ENCODE assay signal across 22 cellular contexts in the genomic region with DNA sequence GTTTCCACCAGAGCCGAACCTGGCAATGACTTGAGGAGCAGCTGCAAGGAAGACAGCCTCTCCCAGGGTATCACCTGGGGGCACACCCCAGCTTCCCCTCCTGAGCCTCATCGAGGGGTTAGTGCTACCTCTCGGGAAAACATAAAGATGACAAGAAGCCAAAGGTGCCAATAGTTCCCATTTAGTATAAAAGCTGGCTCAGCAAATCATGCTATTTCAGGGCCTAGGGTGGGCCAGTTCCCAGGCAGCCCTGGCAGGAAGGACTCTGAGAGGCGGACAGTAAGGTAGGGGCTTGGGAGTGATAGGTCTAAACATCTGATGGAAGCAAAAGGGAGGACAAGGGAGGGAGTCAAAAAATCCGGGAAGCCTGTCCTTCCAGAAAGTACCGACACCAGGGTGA. TPM values are rescaled to one million over a fixed set of nuclear protein-coding genes. Genes with fewer than 3 reads are reported as not detected.
DNase-seq lines count a peak whose midpoint lies in the region; ATAC-seq, FAIRE-seq and TF ChIP-seq lines count a peak whose summit lies in the region.
"Had no signal": no experiment of that assay in that cellular context is flagged by ENCODE, and none has a peak within 500 bp of the region (broad histone marks: within the 10 kb centered on the region; RNA-seq: fewer than 3 reads in every experiment).

No MANE protein-coding gene starts in this region.

- H3K4me1 ChIP-seq in HepG2 (ENCODE audit: insufficient read depth, low read length) (peaks cover 15% of the 10 kb centered on the region), right lobe of liver (peaks cover 0 to 4% (median 0%) of the 10 kb centered on the region in 4 donors), K562 (replicated peaks in 1 of 2; ENCODE audit: control insufficient read depth in 2 of 2, insufficient read depth in 2 of 2, low read length in 2 of 2) (peaks cover 0 to 6% of the 10 kb centered on the region in 2 experiments; a peak in 2 of 5 replicates)

- ATAC-seq in HepG2 (no peak), right lobe of liver (no peak), K562 (no peak), HG03432 (IDR thresholded peaks at IDR 0.05; ENCODE audit: unreplicated experiment) (no peak)
- ATAC-seq: GM23338 had no signal

- H3K9me3 Mint-ChIP-seq in nephron: no peaks in the 10 kb centered on the region
- no peaks in the 10 kb centered on the region for H3K9me3 Mint-ChIP-seq in type B pancreatic cell
- no peaks in the 10 kb centered on the region for H3K9me3 Mint-ChIP-seq in activated naive CD4-positive, alpha-beta T cell treated with anti-CD3 and anti-CD28 coated beads, Interleukin-2, amount 10 ng/mL, durations not matched to agents 7 days and 5 days
- H3K9me3 Mint-ChIP-seq: CD4-positive, alpha-beta T cell; GM23338; IgD-negative memory B cell had no signal

- H4K20me1 ChIP-seq in HepG2 (ENCODE audit: insufficient read depth, low read length): no peaks in the 10 kb centered on the region
- H4K20me1 ChIP-seq in K562 (replicated peaks; ENCODE audit: control insufficient read depth, insufficient read depth, low read length): no peaks in the 10 kb centered on the region

- intact Hi-C loops in HepG2 (cut with micrococcal nuclease; ENCODE audit: unreplicated experiment): no loop called here
- intact Hi-C loops in right lobe of liver (cut with DNase I): no loop called here
- intact Hi-C loops in K562 (cut with micrococcal nuclease): no loop called here

- TF ChIP-seq POLR2A in HepG2 (IDR thresholded peaks at IDR 0.05; ENCODE audit: insufficient read depth in 1 of 2, low read depth in 2 of 2, low read length in 2 of 2): no peak
- no peak for TF ChIP-seq POLR2A in right lobe of liver (IDR thresholded peaks at IDR 0.05)
- no peak for TF ChIP-seq POLR2A in K562 (conservative IDR thresholded peaks at IDR 0.05)

- no peaks in the 10 kb centered on the region for H3K36me3 ChIP-seq in HepG2 (replicated peaks in 1 of 2; ENCODE audit: control insufficient read depth in 1 of 2, insufficient read depth in 2 of 2, low read length in 2 of 2)
- no peaks in the 10 kb centered on the region for H3K36me3 ChIP-seq in right lobe of liver
- no peaks in the 10 kb centered on the region for H3K36me3 ChIP-seq in K562 (ENCODE audit: control insufficient read depth, insufficient read depth, low read length)

- no peak for TF ChIP-seq RAD21 in HepG2 (CRISPR knock-in tag; IDR thresholded peaks at IDR 0.05)
- no peak for TF ChIP-seq RAD21 in K562 (CRISPR knock-in tag; conservative IDR thresholded peaks at IDR 0.05 in 1 of 2, IDR thresholded peaks at IDR 0.05 in 1 of 2)

- H3K4me1 Mint-ChIP-seq in nephron (peaks cover 18% of the 10 kb centered on the region), type B pancreatic cell (ENCODE audit: unreplicated experiment) (peaks cover 17% of the 10 kb centered on the region)
- peaks cover 15% of the 10 kb centered on the region for H3K4me1 Mint-ChIP-seq in activated naive CD4-positive, alpha-beta T cell treated with anti-CD3 and anti-CD28 coated beads, Interleukin-2, amount 10 ng/mL, durations not matched to agents 7 days and 5 days

- H3K4me3 ChIP-seq in HepG2 (replicated peaks in 1 of 3; ENCODE audit: insufficient read depth in 1 of 3, low read depth in 2 of 3, low read length in 3 of 3) (no peak overlapping the region), right lobe of liver (no peak overlapping the region), K562 (no peak overlapping the region)

- no peak overlapping the region for H2AFZ ChIP-seq in HepG2 (ENCODE audit: low read length)
- no peak overlapping the region for H2AFZ ChIP-seq in K562 (ENCODE audit: low read depth, low read length)
- H2AFZ ChIP-seq: GM23338 had no signal

- CTCF ChIA-PET in HepG2 (lab: Yijun Ruan, JAX; ENCODE audit: low intra/inter-chr PET ratio, low total read pairs) (no interaction called here), K562 (lab: Yijun Ruan, JAX; ENCODE audit: low intra/inter-chr PET ratio) (no interaction called here)
- CTCF ChIA-PET in activated naive CD4-positive, alpha-beta T cell treated with anti-CD3 and anti-CD28 coated beads, Interleukin-2, amount 10 ng/mL, durations not matched to agents 7 days and 5 days (lab: Charles Lee): no interaction called here

- H3K9ac ChIP-seq in HepG2 (ENCODE audit: insufficient read depth, low read depth, low read length) (no peak overlapping the region), K562 (ENCODE audit: insufficient read depth in 1 of 2, low read depth in 2 of 2, low read length in 2 of 2) (no peak overlapping the region)

- in situ Hi-C loops in HepG2 (cut with HindIII; ENCODE audit: extremely low pct_ligation_motif_present, low pct_unique_long_range_greater_than_20kb): no loop called here
- in situ Hi-C loops in K562 (cut with MboI): no loop called here

- H3K79me2 ChIP-seq in HepG2 (ENCODE audit: insufficient read depth, low read length) (no peaks in the 10 kb centered on the region), K562 (ENCODE audit: control insufficient read depth, insufficient read depth, low read length) (no peaks in the 10 kb centered on the region)

- no peaks in the 10 kb centered on the region for H3K9me1 ChIP-seq in K562 (ENCODE audit: control insufficient read depth, insufficient read depth, low read length)

- H3K27me3 ChIP-seq in HepG2 (ENCODE audit: control insufficient read depth in 1 of 2, insufficient read depth in 2 of 2, low read length in 2 of 2): peaks cover 4 to 75% of the 10 kb centered on the region in 2 experiments
- H3K27me3 ChIP-seq in right lobe of liver: no peaks in the 10 kb centered on the region
- peaks cover 29 to 74% of the 10 kb centered on the region in 2 experiments; a peak in 4 of 5 replicates for H3K27me3 ChIP-seq in K562 (ENCODE audit: control insufficient read depth in 2 of 2, insufficient read depth in 2 of 2, low read length in 2 of 2)

- WGBS in HepG2 (ENCODE audit: low lambda C conversion rate): 52% methylated on average over 6 of the region's 6 CpGs
- WGBS in right lobe of liver (ENCODE audit: insufficient coverage, low coverage, low lambda C conversion rate, missing lambda C conversion rate): 65% methylated on average over 4 of the region's 6 CpGs
- 0% methylated on average over 5 of the region's 6 CpGs for WGBS in K562 (ENCODE audit: insufficient coverage, low coverage, missing lambda C conversion rate)

- no peak for DNase-seq in HepG2 (ENCODE audit: low spot score)
- no peak for DNase-seq in right lobe of liver
- no peak for DNase-seq in K562 (ENCODE audit: extremely low read depth in 1 of 4, low spot score in 3 of 4)
- no peak for DNase-seq in type B pancreatic cell (ENCODE audit: extremely low spot score, unreplicated experiment)
- DNase-seq in activated CD8-positive, alpha-beta memory T cell treated with anti-CD3 and anti-CD28 coated beads, Interleukin-2, amount 50 U/mL, for 48 hours: no peak
- DNase-seq in activated naive CD4-positive, alpha-beta T cell treated with anti-CD3 and anti-CD28 coated beads, Interleukin-2, amount 10 ng/mL, durations not matched to agents 7 days and 5 days: no peak
- DNase-seq: AML-193; Caco-2; CD4-positive, alpha-beta T cell; GDM1; HCEC 1CT had no signal

- H3K36me3 Mint-ChIP-seq in nephron (ENCODE audit: low read depth) (no peaks in the 10 kb centered on the region), type B pancreatic cell (no peaks in the 10 kb centered on the region)
- H3K36me3 Mint-ChIP-seq in activated naive CD4-positive, alpha-beta T cell treated with anti-CD3 and anti-CD28 coated beads, Interleukin-2, amount 10 ng/mL, durations not matched to agents 7 days and 5 days: no peaks in the 10 kb centered on the region

- no peak overlapping the region for H3K27ac ChIP-seq in HepG2 (ENCODE audit: extremely low read length, insufficient read depth, low read length)
- no peak overlapping the region for H3K27ac ChIP-seq in right lobe of liver
- H3K27ac ChIP-seq in K562 (ENCODE audit: extremely low read depth, low read depth, low read length): no peak overlapping the region
- H3K27ac ChIP-seq: C4-2B had no signal

- H3K4me2 ChIP-seq in HepG2 (ENCODE audit: low read depth, low read length) (no peak overlapping the region), K562 (ENCODE audit: insufficient read depth, low read length) (no peak overlapping the region)

- BruUV-seq in HepG2 (replicated peaks; lab: Mats Ljungman, UMichigan) (no TSS peak), K562 (replicated peaks; lab: Mats Ljungman, UMichigan) (no TSS peak)

- H3K27ac Mint-ChIP-seq in nephron: no peak overlapping the region
- no peak overlapping the region for H3K27ac Mint-ChIP-seq in type B pancreatic cell
- H3K27ac Mint-ChIP-seq in activated naive CD4-positive, alpha-beta T cell treated with anti-CD3 and anti-CD28 coated beads, Interleukin-2, amount 10 ng/mL, durations not matched to agents 7 days and 5 days: no peak overlapping the region
- H3K27ac Mint-ChIP-seq: CD4-positive, alpha-beta T cell; GM23338 had no signal

- H3K4me3 Mint-ChIP-seq in nephron: peak overlapping the region in 2 of 3 experiments; percentile 45 to 64
- H3K4me3 Mint-ChIP-seq in type B pancreatic cell: peak overlapping the region; percentile 28
- H3K4me3 Mint-ChIP-seq in activated naive CD4-positive, alpha-beta T cell treated with anti-CD3 and anti-CD28 coated beads, Interleukin-2, amount 10 ng/mL, durations not matched to agents 7 days and 5 days: no peak overlapping the region

- peaks cover 79% of the 10 kb centered on the region for H3K27me3 Mint-ChIP-seq in nephron (ENCODE audit: low read depth)
- peaks cover 27% of the 10 kb centered on the region for H3K27me3 Mint-ChIP-seq in type B pancreatic cell
- peaks cover 79% of the 10 kb centered on the region for H3K27me3 Mint-ChIP-seq in activated naive CD4-positive, alpha-beta T cell treated with anti-CD3 and anti-CD28 coated beads, Interleukin-2, amount 10 ng/mL, durations not matched to agents 7 days and 5 days

- H3K9me3 ChIP-seq in HepG2 (ENCODE audit: low read length): no peaks in the 10 kb centered on the region
- H3K9me3 ChIP-seq in right lobe of liver: no peaks in the 10 kb centered on the region
- H3K9me3 ChIP-seq in K562 (replicated peaks; ENCODE audit: control insufficient read depth, insufficient read depth, low read depth, low read length): no peaks in the 10 kb centered on the region
- H3K9me3 ChIP-seq: Caco-2 had no signal

- POLR2A ChIA-PET in HepG2 (lab: Yijun Ruan, JAX): no interaction called here
- POLR2A ChIA-PET in K562 (lab: Yijun Ruan, JAX): no interaction called here

- no peak for FAIRE-seq in HepG2 (lab: Jason Lieb, UNC)
- FAIRE-seq in K562 (lab: Jason Lieb, UNC): no peak
- FAIRE-seq: A204.1, D721Med, GM12892, GM18507, H54 had no signal

- no peak for TF ChIP-seq EP300 in HepG2 (IDR thresholded peaks at IDR 0.05; ENCODE audit: low read depth in 2 of 2, low read length in 2 of 2)
- no peak for TF ChIP-seq EP300 in HepG2 (CRISPR knock-in tag; IDR thresholded peaks at IDR 0.05; ENCODE audit: borderline replicate concordance)
- no peak for TF ChIP-seq EP300 in K562 (IDR thresholded peaks at IDR 0.05; ENCODE audit: low read length)

- TF ChIP-seq CTCF in HepG2 (CRISPR knock-in tag; IDR thresholded peaks at IDR 0.05) (no peak), right lobe of liver (IDR thresholded peaks at IDR 0.05) (no peak), K562 (IDR thresholded peaks at IDR 0.05 in 2 of 3, conservative IDR thresholded peaks at IDR 0.05 in 1 of 3; ENCODE audit: insufficient read depth in 2 of 3, low read depth in 1 of 3, low read length in 3 of 3) (no peak), nephron (IDR thresholded peaks at IDR 0.05; ENCODE audit: unreplicated experiment in 3 of 3) (no peak), type B pancreatic cell (conservative IDR thresholded peaks at IDR 0.05) (no peak)

RNA-seq across cellular contexts. Expression of gene SOST, which starts 46.2 kb away (rescaled TPM):
- total RNA-seq in HepG2 (2016; rRNA removed; fragmentation: Illumina TruSeq; extraction: Trizol): not detected in 2 replicates
- total RNA-seq in HepG2 (2016; cell fraction: cytosol; rRNA removed; fragmentation: Illumina TruSeq; extraction: Trizol; ENCODE audit: low read depth): not detected in 2 replicates
- total RNA-seq in HepG2 (2016; cell fraction: insoluble cytoplasmic fraction; rRNA removed; fragmentation: Illumina TruSeq; extraction: Trizol): not detected in 2 replicates
- total RNA-seq in HepG2 (2016; cell fraction: membrane; rRNA removed; fragmentation: Illumina TruSeq; extraction: Trizol): not detected in 2 replicates
- not detected in 2 replicates for total RNA-seq in HepG2 (2016; cell fraction: nucleus; rRNA removed; fragmentation: Illumina TruSeq; extraction: Trizol)
- polyA plus RNA-seq in HepG2 (2011; rRNA removed): not detected in 2 replicates
- not detected in 2 replicates for polyA plus RNA-seq in HepG2 (2011; cell fraction: cytosol; rRNA removed)
- polyA plus RNA-seq in HepG2 (2011; cell fraction: nucleus; rRNA removed): not detected in 2 replicates
- polyA plus RNA-seq in HepG2 (2012): not detected in 2 replicates
- polyA plus RNA-seq in HepG2 (2016; cell fraction: cytosol; fragmentation: Illumina TruSeq; extraction: Trizol; ENCODE audit: low read depth): not detected in 2 replicates
- polyA plus RNA-seq in HepG2 (2016; cell fraction: insoluble cytoplasmic fraction; fragmentation: Illumina TruSeq; extraction: Trizol; ENCODE audit: low read depth): not detected in 2 replicates
- not detected in 2 replicates for polyA plus RNA-seq in HepG2 (2016; cell fraction: membrane; fragmentation: Illumina TruSeq; extraction: Trizol; ENCODE audit: low read depth)
- not detected in 2 replicates for polyA plus RNA-seq in HepG2 (2016; cell fraction: nucleus; fragmentation: Illumina TruSeq; extraction: Trizol; ENCODE audit: insufficient read depth, low read depth)
- polyA minus RNA-seq in HepG2 (2011; rRNA and poly(A)+ RNA removed; ENCODE audit: low replicate concordance): not detected in 2 replicates
- polyA minus RNA-seq in HepG2 (2011; cell fraction: cytosol; rRNA and poly(A)+ RNA removed): not detected in 2 replicates
- polyA minus RNA-seq in HepG2 (2011; cell fraction: nucleus; rRNA and poly(A)+ RNA removed): not detected in 2 replicates
- total RNA-seq in right lobe of liver: not detected
- total RNA-seq in K562 (2011; cell fraction: chromatin; rRNA removed; ENCODE audit: low replicate concordance): not detected in 2 replicates
- not detected in 2 replicates for total RNA-seq in K562 (2011; cell fraction: nucleolus; rRNA removed)
- total RNA-seq in K562 (2011; cell fraction: nucleoplasm; rRNA removed): not detected in 2 replicates
- total RNA-seq in K562 (2014; rRNA removed): not detected in 2 replicates
- total RNA-seq in K562 (2014; rRNA removed; fragmentation: Illumina TruSeq; extraction: Trizol): not detected in 2 replicates
- not detected in 2 replicates for total RNA-seq in K562 (2015; rRNA removed; fragmentation: Illumina TruSeq; extraction: Trizol)
- not detected in 2 replicates for total RNA-seq in K562 (2021)
- not detected in 2 replicates for polyA plus RNA-seq in K562 (2011; rRNA removed)
- not detected in 2 replicates for polyA plus RNA-seq in K562 (2011; cell fraction: cytosol; rRNA removed)
- polyA plus RNA-seq in K562 (2011; cell fraction: nucleus; rRNA removed): not detected in 2 replicates
- polyA plus RNA-seq in K562 (2012): 0.06 TPM in 1 of 2 replicates, not detected in the other
- polyA plus RNA-seq in K562 (2014; fragmentation: Illumina TruSeq; extraction: Trizol): not detected in 2 replicates
- polyA plus RNA-seq in K562 (2014; fragmentation: Nextera tagmentation; extraction: Ambion mirVana): not detected
- polyA plus RNA-seq in K562 (2014; rRNA removed): not detected in 2 replicates
- not detected in 2 replicates for polyA minus RNA-seq in K562 (2011; rRNA and poly(A)+ RNA removed)
- not detected in 2 replicates for polyA minus RNA-seq in K562 (2011; cell fraction: cytosol; rRNA and poly(A)+ RNA removed)
- not detected in 2 replicates for polyA minus RNA-seq in K562 (2011; cell fraction: nucleus; rRNA and poly(A)+ RNA removed)
- total RNA-seq in type B pancreatic cell (ENCODE audit: low replicate concordance): 2.0 TPM in 1 of 2 replicates, not detected in the other
- total RNA-seq: Caco-2; CD4-positive, alpha-beta T cell; GM23338 had no signal
- polyA plus RNA-seq: BJ, GM23338, IgD-negative memory B cell had no signal

RNA-seq across cellular contexts. Expression of gene MEOX1, which starts 50.7 kb away (rescaled TPM):
- not detected in 2 replicates for total RNA-seq in HepG2 (2016; rRNA removed; fragmentation: Illumina TruSeq; extraction: Trizol)
- total RNA-seq in HepG2 (2016; cell fraction: cytosol; rRNA removed; fragmentation: Illumina TruSeq; extraction: Trizol; ENCODE audit: low read depth): not detected in 2 replicates
- not detected in 2 replicates for total RNA-seq in HepG2 (2016; cell fraction: insoluble cytoplasmic fraction; rRNA removed; fragmentation: Illumina TruSeq; extraction: Trizol)
- total RNA-seq in HepG2 (2016; cell fraction: membrane; rRNA removed; fragmentation: Illumina TruSeq; extraction: Trizol): not detected in 2 replicates
- not detected in 2 replicates for total RNA-seq in HepG2 (2016; cell fraction: nucleus; rRNA removed; fragmentation: Illumina TruSeq; extraction: Trizol)
- polyA plus RNA-seq in HepG2 (2011; rRNA removed): not detected in 2 replicates
- not detected in 2 replicates for polyA plus RNA-seq in HepG2 (2011; cell fraction: cytosol; rRNA removed)
- not detected in 2 replicates for polyA plus RNA-seq in HepG2 (2011; cell fraction: nucleus; rRNA removed)
- not detected in 2 replicates for polyA plus RNA-seq in HepG2 (2012)
- polyA plus RNA-seq in HepG2 (2016; cell fraction: cytosol; fragmentation: Illumina TruSeq; extraction: Trizol; ENCODE audit: low read depth): not detected in 2 replicates
- polyA plus RNA-seq in HepG2 (2016; cell fraction: insoluble cytoplasmic fraction; fragmentation: Illumina TruSeq; extraction: Trizol; ENCODE audit: low read depth): not detected in 2 replicates
- not detected in 2 replicates for polyA plus RNA-seq in HepG2 (2016; cell fraction: membrane; fragmentation: Illumina TruSeq; extraction: Trizol; ENCODE audit: low read depth)
- polyA plus RNA-seq in HepG2 (2016; cell fraction: nucleus; fragmentation: Illumina TruSeq; extraction: Trizol; ENCODE audit: insufficient read depth, low read depth): not detected in 2 replicates
- 2.2 TPM in 1 of 2 replicates, not detected in the other for polyA minus RNA-seq in HepG2 (2011; rRNA and poly(A)+ RNA removed; ENCODE audit: low replicate concordance)
- polyA minus RNA-seq in HepG2 (2011; cell fraction: cytosol; rRNA and poly(A)+ RNA removed): not detected in 2 replicates
- not detected in 2 replicates for polyA minus RNA-seq in HepG2 (2011; cell fraction: nucleus; rRNA and poly(A)+ RNA removed)
- under 1 TPM in 1 of 6 experiments, not detected in 5; 0.11 TPM for total RNA-seq in right lobe of liver
- not detected in 2 replicates for total RNA-seq in K562 (2011; cell fraction: chromatin; rRNA removed; ENCODE audit: low replicate concordance)
- total RNA-seq in K562 (2011; cell fraction: nucleolus; rRNA removed): not detected in 2 replicates
- not detected in 2 replicates for total RNA-seq in K562 (2011; cell fraction: nucleoplasm; rRNA removed)
- total RNA-seq in K562 (2014; rRNA removed): not detected in 2 replicates
- total RNA-seq in K562 (2014; rRNA removed; fragmentation: Illumina TruSeq; extraction: Trizol): not detected in 2 replicates
- total RNA-seq in K562 (2015; rRNA removed; fragmentation: Illumina TruSeq; extraction: Trizol): not detected in 2 replicates
- not detected in 2 replicates for total RNA-seq in K562 (2021)
- not detected in 2 replicates for polyA plus RNA-seq in K562 (2011; rRNA removed)
- polyA plus RNA-seq in K562 (2011; cell fraction: cytosol; rRNA removed): not detected in 2 replicates
- polyA plus RNA-seq in K562 (2011; cell fraction: nucleus; rRNA removed): not detected in 2 replicates
- polyA plus RNA-seq in K562 (2012): not detected in 2 replicates
- polyA plus RNA-seq in K562 (2014; fragmentation: Illumina TruSeq; extraction: Trizol): not detected in 2 replicates
- not detected for polyA plus RNA-seq in K562 (2014; fragmentation: Nextera tagmentation; extraction: Ambion mirVana)
- not detected in 2 replicates for polyA plus RNA-seq in K562 (2014; rRNA removed)
- not detected in 2 replicates for polyA minus RNA-seq in K562 (2011; rRNA and poly(A)+ RNA removed)
- not detected in 2 replicates for polyA minus RNA-seq in K562 (2011; cell fraction: cytosol; rRNA and poly(A)+ RNA removed)
- not detected in 2 replicates for polyA minus RNA-seq in K562 (2011; cell fraction: nucleus; rRNA and poly(A)+ RNA removed)
- total RNA-seq in type B pancreatic cell (ENCODE audit: low replicate concordance): 5.7 and 17.2 TPM in 2 replicates
- total RNA-seq: GM23338 had no signal
- polyA plus RNA-seq: BJ, GM23338, IgD-negative memory B cell had no signal

Comparison
In these comparisons a context has a peak if more than half of its experiments do, and no peak if none do; other contexts are left out.
1. Of the 241 proteins assayed by ChIP-seq in both HepG2 and K562: peak only in HepG2: none; only in K562: MAFG; in both: MAFF and MAFK; in neither: 238.